8 cellular contexts compared by ENCODE assay signal in genomic region chr3:160403028-160403545, GRCh38. TPM values are rescaled to one million over a fixed set of nuclear protein-coding genes. Genes with fewer than 3 reads are reported as not detected.
DNase-seq lines count a peak whose midpoint lies in the region; ATAC-seq, FAIRE-seq and TF ChIP-seq lines count a peak whose summit lies in the region.

No MANE protein-coding gene starts in this region.

- H3K27me3 Mint-ChIP-seq in WTC11 (ENCODE audit: low read depth) = peaks cover 8% of the 10 kb centered on the region; the same call in 1 of the 2 replicates

- peaks cover 29% of the 10 kb centered on the region for H3K4me1 ChIP-seq in ACC112 (ENCODE audit: control insufficient read depth, insufficient read depth, low read length, unreplicated experiment)

- peak overlapping the region; percentile 35 for H3K27ac ChIP-seq in ACC112 (ENCODE audit: low read depth, low read length)

- no peak for ATAC-seq in WTC11
- no peak for ATAC-seq in GM18867 (IDR thresholded peaks at IDR 0.05; ENCODE audit: unreplicated experiment)

- TF ChIP-seq CTCF in WTC11 (IDR thresholded peaks at IDR 0.05) (no peak), kidney epithelial cell (IDR thresholded peaks at IDR 0.05; ENCODE audit: insufficient read depth, low read length, poor library complexity, severe bottlenecking) (no peak)

- no peaks in the 10 kb centered on the region for H3K9me3 Mint-ChIP-seq in WTC11

- H3K4me3 ChIP-seq in ACC112 (ENCODE audit: low read depth, low read length) (peak overlapping the region; percentile 92), kidney epithelial cell (ENCODE audit: low read depth, low read length) (peak overlapping the region; percentile 8)

- H2AFZ ChIP-seq in ACC112 (ENCODE audit: low read length, unreplicated experiment) = no peak overlapping the region

- DNase-seq in H54 (ENCODE audit: insufficient read length, low spot score) = no peak
- DNase-seq in WTC11 (ENCODE audit: low spot score) = no peak
- DNase-seq in kidney epithelial cell (ENCODE audit: low read depth) = no peak
- no peak for DNase-seq in midbrain (lab: John Stamatoyannopoulos, UW)
- no peak for DNase-seq in Ammon's horn (ENCODE audit: low spot score)
- no peak for DNase-seq in NCI-H187 treated with DMSO at 0.1 percent for 48 hours (lab: John Stamatoyannopoulos, UW)

- peaks cover 94% of the 10 kb centered on the region for H3K79me2 ChIP-seq in ACC112 (ENCODE audit: control insufficient read depth, insufficient read depth, low read length, unreplicated experiment)

- FAIRE-seq in H54 (lab: Jason Lieb, UNC) = peak; percentile 43

- no peak for TF ChIP-seq POLR2A in H54 (IDR thresholded peaks at IDR 0.05; ENCODE audit: low read depth, low read length)

- CTCF ChIA-PET in WTC11 (lab: Charles Lee) = no interaction called here

- H3K27ac Mint-ChIP-seq in WTC11 = peak overlapping the region; percentile 48; the same call in 1 of the 2 replicates

- POLR2A ChIA-PET in WTC11 (lab: Charles Lee) = no interaction called here

- no peaks in the 10 kb centered on the region for H3K27me3 ChIP-seq in ACC112 (ENCODE audit: insufficient read depth, low read length)
- no peaks in the 10 kb centered on the region for H3K27me3 ChIP-seq in kidney epithelial cell (ENCODE audit: control insufficient read depth, insufficient read depth, low read length)

- peaks cover 34% of the 10 kb centered on the region for H3K4me1 Mint-ChIP-seq in WTC11

- peak overlapping the region; percentile 99 for H3K4me3 Mint-ChIP-seq in WTC11

- H3K36me3 Mint-ChIP-seq in WTC11 = peaks cover 29% of the 10 kb centered on the region

- peaks cover 43% of the 10 kb centered on the region for H3K36me3 ChIP-seq in ACC112 (ENCODE audit: insufficient read depth, low read length)
- H3K36me3 ChIP-seq in kidney epithelial cell (ENCODE audit: control insufficient read depth, insufficient read depth, low read length) = no peaks in the 10 kb centered on the region

TF ChIP-seq in WTC11, 78 proteins besides CTCF, POLR2A, EP300 and RAD21 (continues in another document):
- TF ChIP-seq NFATC4 (CRISPR knock-in tag; IDR thresholded peaks at IDR 0.05) (no peak), TP53 (CRISPR knock-in tag; IDR thresholded peaks at IDR 0.05) (no peak), ZNF281 (CRISPR knock-in tag; IDR thresholded peaks at IDR 0.05) (no peak), E2F1 (CRISPR knock-in tag; IDR thresholded peaks at IDR 0.05) (no peak), ATF6 (CRISPR knock-in tag; IDR thresholded peaks at IDR 0.05) (no peak), NFYB (CRISPR knock-in tag; conservative IDR thresholded peaks at IDR 0.05; ENCODE audit: low read depth) (no peak), OVOL2 (CRISPR knock-in tag; IDR thresholded peaks at IDR 0.05; ENCODE audit: borderline replicate concordance) (no peak), ZNF138 (CRISPR knock-in tag; conservative IDR thresholded peaks at IDR 0.05) (no peak), E2F5 (CRISPR knock-in tag; IDR thresholded peaks at IDR 0.05) (no peak), ATF1 (CRISPR knock-in tag; IDR thresholded peaks at IDR 0.05) (no peak), FOXK1 (CRISPR knock-in tag; IDR thresholded peaks at IDR 0.05) (no peak), ZNF232 (CRISPR knock-in tag; IDR thresholded peaks at IDR 0.05) (no peak), PRRX2 (CRISPR knock-in tag; IDR thresholded peaks at IDR 0.05) (no peak), SMAD4 (CRISPR knock-in tag; IDR thresholded peaks at IDR 0.05) (no peak), ZSCAN18 (CRISPR knock-in tag; IDR thresholded peaks at IDR 0.05) (no peak), FOXJ3 (CRISPR knock-in tag; IDR thresholded peaks at IDR 0.05; ENCODE audit: borderline replicate concordance) (no peak), ESRRA (CRISPR knock-in tag; IDR thresholded peaks at IDR 0.05; ENCODE audit: borderline replicate concordance) (no peak), IRF1 (CRISPR knock-in tag; IDR thresholded peaks at IDR 0.05) (no peak), CBFB (CRISPR knock-in tag; IDR thresholded peaks at IDR 0.05; ENCODE audit: low read depth) (no peak)

RNA-seq across cellular contexts. Expression of gene SMC4, which starts 3.6 kb away (rescaled TPM):
- 115 to 144 TPM (median 125 TPM) in 3 replicates for total RNA-seq in WTC11 (2021)
- 23.1 and 39.2 TPM in 2 replicates for total RNA-seq in kidney epithelial cell

RNA-seq across cellular contexts. Expression of gene IFT80, which starts 4.1 kb away (rescaled TPM):
- total RNA-seq in WTC11 (2021) = 26.9 to 29.5 TPM (median 28.0 TPM) in 3 replicates
- total RNA-seq in kidney epithelial cell = 24.0 and 24.7 TPM in 2 replicates

RNA-seq across cellular contexts. Expression of gene TRIM59, which starts 46.5 kb away (rescaled TPM):
- 32.4 to 38.5 TPM (median 36.8 TPM) in 3 replicates for total RNA-seq in WTC11 (2021)
- 13.8 and 20.9 TPM in 2 replicates for total RNA-seq in kidney epithelial cell
